8 cellular contexts compared by ENCODE assay signal in the genomic region with DNA sequence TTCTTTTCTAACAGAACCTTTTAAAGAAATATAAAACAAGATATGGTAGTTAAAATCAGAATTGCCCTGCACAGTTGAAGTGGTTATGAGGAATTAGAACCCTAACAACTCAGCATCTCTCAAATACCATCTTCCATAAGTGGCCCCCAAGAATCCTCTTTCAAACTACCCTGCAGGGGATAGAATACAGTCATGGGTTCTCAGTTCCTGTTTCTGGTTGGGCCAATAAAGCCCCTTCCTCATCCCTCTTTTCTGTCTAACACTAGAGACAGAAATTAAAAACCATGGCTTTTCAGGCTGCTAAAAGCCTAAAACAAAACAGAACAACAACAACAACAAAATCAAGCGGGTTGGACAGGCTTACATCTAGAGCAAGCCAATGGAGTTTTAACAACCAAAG. TPM values are rescaled to one million over a fixed set of nuclear protein-coding genes. Genes with fewer than 3 reads are reported as not detected.
DNase-seq lines count a peak whose midpoint lies in the region; ATAC-seq and TF ChIP-seq lines count a peak whose summit lies in the region.

No MANE protein-coding gene starts in this region.

- peak; percentile 22 for ATAC-seq in GM18867 (IDR thresholded peaks at IDR 0.05; ENCODE audit: unreplicated experiment)
- peak; percentile 22 for ATAC-seq in HG02642 (IDR thresholded peaks at IDR 0.05; ENCODE audit: poor library complexity, unreplicated experiment)
- ATAC-seq in activated T-helper 17 cell treated with anti-CD3 and anti-CD28 coated beads, Interleukin-2, amount 50 U/mL, for 72 hours (replicated peaks) = no peak

- no peak overlapping the region for H2BK5ac ChIP-seq in trophoblast cell (ENCODE audit: low read depth, low read length, poor library complexity)

- no peak overlapping the region for H3K4me3 Mint-ChIP-seq in activated T-helper 17 cell treated with anti-CD3 and anti-CD28 coated beads, Interleukin-2, amount 50 U/mL, for 72 hours

- H3K36me3 ChIP-seq in WERI-Rb-1 = peaks cover 2% of the 10 kb centered on the region; the same call in 1 of the 2 replicates
- H3K36me3 ChIP-seq in trophoblast cell (ENCODE audit: control insufficient read depth in 1 of 2, insufficient read depth in 2 of 2, low read length in 2 of 2) = peaks cover 4% of the 10 kb centered on the region in 2 experiments

- H2BK120ac ChIP-seq in trophoblast cell (ENCODE audit: insufficient read depth, low read length, poor library complexity) = no peak overlapping the region

- H3K4me3 ChIP-seq in WERI-Rb-1 (ENCODE audit: low read depth, low read length) = no peak overlapping the region
- no peak overlapping the region for H3K4me3 ChIP-seq in trophoblast cell (ENCODE audit: low read depth, low read length)

- H3K4me2 ChIP-seq in trophoblast cell (ENCODE audit: low read length) = no peak overlapping the region

- no peak overlapping the region for H3K27ac Mint-ChIP-seq in activated T-helper 17 cell treated with anti-CD3 and anti-CD28 coated beads, Interleukin-2, amount 50 U/mL, for 72 hours

- no peak overlapping the region for H2AK5ac ChIP-seq in trophoblast cell (ENCODE audit: low read length)

- peaks cover 0 to 7% of the 10 kb centered on the region in 2 experiments for H3K4me1 ChIP-seq in trophoblast cell (ENCODE audit: control insufficient read depth in 1 of 2, insufficient read depth in 2 of 2, low read length in 2 of 2)

- H4K12ac ChIP-seq in trophoblast cell (ENCODE audit: low read depth, low read length) = no peak overlapping the region

- H3K23ac ChIP-seq in trophoblast cell (ENCODE audit: low read length) = no peak overlapping the region

- no peak overlapping the region for H2BK12ac ChIP-seq in trophoblast cell (ENCODE audit: low read length)

- H3K9me3 ChIP-seq in WERI-Rb-1 (ENCODE audit: severe bottlenecking) (no peaks in the 10 kb centered on the region), trophoblast cell (ENCODE audit: insufficient read depth, low read depth, low read length) (no peaks in the 10 kb centered on the region)

- H3K18ac ChIP-seq in trophoblast cell (ENCODE audit: low read length) = no peak overlapping the region

- H3K79me1 ChIP-seq in trophoblast cell (ENCODE audit: low read length) = no peaks in the 10 kb centered on the region

- no peaks in the 10 kb centered on the region for H3K79me2 ChIP-seq in trophoblast cell (ENCODE audit: control insufficient read depth, insufficient read depth, low read length, poor library complexity)

- no peaks in the 10 kb centered on the region for H3K36me3 Mint-ChIP-seq in activated T-helper 17 cell treated with anti-CD3 and anti-CD28 coated beads, Interleukin-2, amount 50 U/mL, for 72 hours (ENCODE audit: low read depth)

- H2AFZ ChIP-seq in trophoblast cell (ENCODE audit: insufficient read depth, low read length, poor library complexity) = no peak overlapping the region

- TF ChIP-seq CTCF in WERI-Rb-1 (IDR thresholded peaks at IDR 0.05; ENCODE audit: low read depth, low read length) = no peak

- H3K4me1 Mint-ChIP-seq in activated T-helper 17 cell treated with anti-CD3 and anti-CD28 coated beads, Interleukin-2, amount 50 U/mL, for 72 hours = no peaks in the 10 kb centered on the region

- no peak overlapping the region for H3K9ac ChIP-seq in trophoblast cell (ENCODE audit: low read length)

- no peaks in the 10 kb centered on the region for H3K9me3 Mint-ChIP-seq in activated T-helper 17 cell treated with anti-CD3 and anti-CD28 coated beads, Interleukin-2, amount 50 U/mL, for 72 hours

- no peak overlapping the region for H3K14ac ChIP-seq in trophoblast cell (ENCODE audit: low read length)

- WGBS in trophoblast cell (ENCODE audit: extremely low coverage, insufficient coverage, insufficient read length) = no CpG with 5 or more reads among the region's 1 CpG

- H3K27me3 ChIP-seq in WERI-Rb-1 (ENCODE audit: insufficient read depth, low read depth, severe bottlenecking) (no peaks in the 10 kb centered on the region), trophoblast cell (ENCODE audit: insufficient read depth, low read length) (no peaks in the 10 kb centered on the region)

- H4K91ac ChIP-seq in trophoblast cell (ENCODE audit: low read depth, low read length) = no peak overlapping the region

- no peak overlapping the region for H3K4ac ChIP-seq in trophoblast cell (ENCODE audit: low read depth, low read length)

- no peak overlapping the region for H4K8ac ChIP-seq in trophoblast cell (ENCODE audit: low read depth, low read length)

- no peak for DNase-seq in WERI-Rb-1
- no peak for DNase-seq in trophoblast cell
- no peak for DNase-seq in SKM-1 (lab: John Stamatoyannopoulos, UW; ENCODE audit: unreplicated experiment)
- no peak for DNase-seq in NCI-H510A (lab: John Stamatoyannopoulos, UW)
- DNase-seq in NCI-H2227 treated with DMSO at 0.1 percent for 48 hours (lab: John Stamatoyannopoulos, UW) = no peak

- peaks cover 5% of the 10 kb centered on the region for H3K27me3 Mint-ChIP-seq in activated T-helper 17 cell treated with anti-CD3 and anti-CD28 coated beads, Interleukin-2, amount 50 U/mL, for 72 hours

- H3K27ac ChIP-seq in WERI-Rb-1 (peak overlapping the region; percentile 62), trophoblast cell (ENCODE audit: low read depth, low read length) (peak overlapping the region; percentile 57)

RNA-seq across cellular contexts. Expression of a gene that starts 6.7 kb away (rescaled TPM):
- 2.6 and 2.8 TPM in 2 replicates for polyA plus RNA-seq in trophoblast cell (2013)
- under 1 TPM; 0.28 to 0.32 TPM for total RNA-seq in activated T-helper 17 cell treated with anti-CD3 and anti-CD28 coated beads, Interleukin-2, amount 50 U/mL, for 72 hours
